9 cellular contexts compared by ENCODE assay signal in genomic region chr4:156972370-156972980, GRCh38. TPM values are rescaled to one million over a fixed set of nuclear protein-coding genes. Genes with fewer than 3 reads are reported as not detected.
DNase-seq lines count a peak whose midpoint lies in the region; ATAC-seq and TF ChIP-seq lines count a peak whose summit lies in the region.
"Had no signal": no experiment of that assay in that cellular context is flagged by ENCODE, and none has a peak within 500 bp of the region (broad histone marks: within the 10 kb centered on the region; RNA-seq: fewer than 3 reads in every experiment).

No MANE protein-coding gene starts in this region.

- no peak for DNase-seq in A673 (ENCODE audit: low spot score)
- DNase-seq in PC-3, result no peak
- DNase-seq in erythroblast (lab: John Stamatoyannopoulos, UW), result peak in 1 of 2 experiments; percentile 56
- no peak for DNase-seq in nephron progenitor cell
- no peak for DNase-seq in T-helper 2 cell
- no peak for DNase-seq in D341Med (ENCODE audit: low spot score)
- DNase-seq: stimulated activated CD4-positive, alpha-beta T cell treated with anti-CD3 and anti-CD28 coated beads, Interleukin-4, amount 100 ng/mL, for 24 hours had no signal

- peaks cover 13% of the 10 kb centered on the region for H3K27me3 Mint-ChIP-seq in nephron progenitor cell (ENCODE audit: low read depth, poor library complexity)

- H3K27me3 ChIP-seq in A673 (replicated peaks; ENCODE audit: insufficient read depth, low read depth, low read length, poor library complexity) (no peaks in the 10 kb centered on the region), PC-3 (ENCODE audit: low read length) (no peaks in the 10 kb centered on the region)

- H3K79me2 ChIP-seq in PC-3 (ENCODE audit: low read length), result peaks cover 34% of the 10 kb centered on the region

- peak; percentile 14 for TF ChIP-seq POLR2A in erythroblast (IDR thresholded peaks at IDR 0.05; ENCODE audit: low read length)

- peak overlapping the region; percentile 73 for H3K27ac ChIP-seq in A673 (ENCODE audit: low read depth, low read length, poor library complexity, severe bottlenecking)
- H3K27ac ChIP-seq in PC-3 (ENCODE audit: low read length), result no peak overlapping the region

- ATAC-seq in PC-3 (no peak), HG02938 (IDR thresholded peaks at IDR 0.05; ENCODE audit: unreplicated experiment) (no peak), HG03378 (IDR thresholded peaks at IDR 0.05; ENCODE audit: unreplicated experiment) (no peak)

- no peak overlapping the region for H3K27ac Mint-ChIP-seq in nephron progenitor cell

- peak overlapping the region; percentile 84 for H2AFZ ChIP-seq in PC-3 (ENCODE audit: low read length)

- no peaks in the 10 kb centered on the region for H4K20me1 ChIP-seq in PC-3 (ENCODE audit: low read length)

- peaks cover 67% of the 10 kb centered on the region for H3K4me1 Mint-ChIP-seq in nephron progenitor cell

- H3K9ac ChIP-seq in PC-3 (ENCODE audit: low read length), result peak overlapping the region; percentile 49; the same call in 1 of the 2 replicates

- H3K4me2 ChIP-seq in PC-3 (ENCODE audit: low read length), result peak overlapping the region; percentile 79

- H3K4me1 ChIP-seq in A673 (ENCODE audit: insufficient read depth, low read length, poor library complexity, severe bottlenecking) (peaks cover 21% of the 10 kb centered on the region), PC-3 (ENCODE audit: insufficient read depth, low read length) (peaks cover 27% of the 10 kb centered on the region)

- H3K9me2 ChIP-seq in PC-3 (replicated peaks; ENCODE audit: low read length), result no peaks in the 10 kb centered on the region

- POLR2A ChIA-PET in A673 (lab: Charles Lee; ENCODE audit: low non-redundant PET) (no interaction called here), PC-3 (lab: Charles Lee; ENCODE audit: unreplicated experiment) (no interaction called here)

- H3K9me3 Mint-ChIP-seq in nephron progenitor cell, result no peaks in the 10 kb centered on the region

- CTCF ChIA-PET in A673 (lab: Charles Lee) (interaction anchor here (2.5 kb wide), 1 partner anchor 73 kb away, joined by 9 read pairs; no protein-coding TSS in a partner anchor), PC-3 (lab: Charles Lee) (interaction anchor here (0.5 kb wide), 1 partner anchor 424 kb away, joined by 4 read pairs; no protein-coding TSS in a partner anchor)

- intact Hi-C loops in A673 (cut with micrococcal nuclease; ENCODE audit: unreplicated experiment), result loop anchor here (5.0 to 10.0 kb wide), 2 partner anchors 155 to 1002 kb away; no protein-coding TSS in a partner anchor
- intact Hi-C loops in PC-3 (cut with micrococcal nuclease), result loop anchor here (5.0 kb wide), 1 partner anchor 390 kb away; no protein-coding TSS in a partner anchor

- H3F3A ChIP-seq in PC-3 (ENCODE audit: low read length, unreplicated experiment), result no peaks in the 10 kb centered on the region

- TF ChIP-seq CTCF in A673 (conservative IDR thresholded peaks at IDR 0.05; ENCODE audit: low read depth, low read length) (no peak), PC-3 (conservative IDR thresholded peaks at IDR 0.05; ENCODE audit: low read depth, low read length) (no peak), nephron progenitor cell (IDR thresholded peaks at IDR 0.05) (no peak)

- peak overlapping the region; percentile 82 for H3K4me3 ChIP-seq in A673 (ENCODE audit: low read depth, low read length, poor library complexity, severe bottlenecking)
- H3K4me3 ChIP-seq in PC-3 (ENCODE audit: low read length), result peak overlapping the region; percentile 94

- BruUV-seq in A673 (replicated peaks; lab: Mats Ljungman, UMichigan) (no TSS peak), PC-3 (replicated peaks; lab: Mats Ljungman, UMichigan) (no TSS peak)

- peak overlapping the region; percentile 82 for H3K4me3 Mint-ChIP-seq in nephron progenitor cell

- H3K9me3 ChIP-seq in A673 (ENCODE audit: low read depth, low read length, poor library complexity, severe bottlenecking) (no peaks in the 10 kb centered on the region), PC-3 (ENCODE audit: low read length) (no peaks in the 10 kb centered on the region)

- no peaks in the 10 kb centered on the region for H3K36me3 ChIP-seq in A673 (ENCODE audit: insufficient read depth, low read length, poor library complexity, severe bottlenecking)
- peaks cover under 1% of the 10 kb centered on the region; the same call in 1 of the 2 replicates for H3K36me3 ChIP-seq in PC-3 (ENCODE audit: low read depth, low read length)

- H3K36me3 Mint-ChIP-seq in nephron progenitor cell (ENCODE audit: low read depth), result no peaks in the 10 kb centered on the region

RNA-seq across cellular contexts. Expression of gene PDGFC, which starts 0.9 kb away (rescaled TPM):
- 28.0 and 32.6 TPM in 2 replicates for total RNA-seq in A673 (2021)
- 16.8 and 23.0 TPM in 2 replicates for total RNA-seq in PC-3 (2014; rRNA removed)
